Comparison of ENCODE assay signal across 26 cellular contexts in genomic region chr2:207082619-207083018, GRCh38.
DNase-seq lines count a peak whose midpoint lies in the region; ATAC-seq and TF ChIP-seq lines count a peak whose summit lies in the region.
"Had no signal": no experiment of that assay in that cellular context is flagged by ENCODE, and none has a peak within 500 bp of the region (broad histone marks: within the 10 kb centered on the region; RNA-seq: fewer than 3 reads in every experiment).

No MANE protein-coding gene starts in this region.

- H3K56ac ChIP-seq in mesendoderm (ENCODE audit: low read length): no peak overlapping the region

- H3K79me2 ChIP-seq in mesendoderm (ENCODE audit: control insufficient read depth, insufficient read depth, low read length): peaks cover 2% of the 10 kb centered on the region

- no peak overlapping the region for H3K4me3 Mint-ChIP-seq in natural killer cell
- H3K4me3 Mint-ChIP-seq: activated CD4-positive, alpha-beta T cell treated with anti-CD3 and anti-CD28 coated beads, Interleukin-2, amount 10 ng/mL, durations not matched to agents 7 days and 5 days; activated naive CD4-positive, alpha-beta T cell treated with anti-CD3 and anti-CD28 coated beads, Interleukin-2, amount 10 ng/mL, durations not matched to agents 7 days and 5 days; T-helper 2 cell treated with Interferon-gamma antibody and Interleukin-4, amounts not matched to agents 5 μg/mL and 100 μg/mL, for 36 hours had no signal

- no peaks in the 10 kb centered on the region for H3K4me1 Mint-ChIP-seq in natural killer cell

- H3K36me3 ChIP-seq in mesendoderm (ENCODE audit: control insufficient read depth, insufficient read depth, low read length): peaks cover 2% of the 10 kb centered on the region

- peak; percentile 24 for DNase-seq in HuH-7 (ENCODE audit: low spot score)
- DNase-seq in astrocyte of the spinal cord (ENCODE audit: low read depth, low spot score): peak; percentile 55
- no peak for DNase-seq in left lobe of liver (ENCODE audit: low spot score)
- DNase-seq in smooth muscle cell of the brain vasculature (ENCODE audit: low read depth, low spot score): peak; percentile 15
- no peak for DNase-seq in mesendoderm
- DNase-seq in kidney glomerular epithelial cell (lab: John Stamatoyannopoulos, UW): no peak
- no peak for DNase-seq in natural killer cell
- DNase-seq in NCI-H146 treated with DMSO at 0.1 percent for 48 hours (lab: John Stamatoyannopoulos, UW; ENCODE audit: unreplicated experiment): no peak
- DNase-seq: activated CD4-positive, alpha-beta T cell treated with anti-CD3 and anti-CD28 coated beads, Interleukin-2, amount 10 ng/mL, durations not matched to agents 7 days and 5 days; activated naive CD4-positive, alpha-beta T cell treated with anti-CD3 and anti-CD28 coated beads, Interleukin-2, amount 10 ng/mL, durations not matched to agents 7 days and 5 days; aorta; Calu3; central memory CD4-positive, alpha-beta T cell; erythroblast; foreskin fibroblast; hypothalamus; NCI-H1048; NCI-H187 treated with DMSO at 0.1 percent for 48 hours; NCI-H2227 treated with DMSO at 0.1 percent for 48 hours; NCI-H748 treated with DMSO at 0.1 percent for 48 hours; small intestine had no signal

- no peak for TF ChIP-seq CTCF in astrocyte of the spinal cord (IDR thresholded peaks at IDR 0.05; ENCODE audit: low read depth, low read length)
- no peak for TF ChIP-seq CTCF in natural killer cell (IDR thresholded peaks at IDR 0.05)

- H3K27ac ChIP-seq in mesendoderm (ENCODE audit: low read depth, low read length): no peak overlapping the region
- H3K27ac ChIP-seq: C4-2B, RWPE1, thoracic aorta had no signal

- no peak overlapping the region for H3K4me2 ChIP-seq in mesendoderm (ENCODE audit: low read length)

- no peak overlapping the region for H2BK5ac ChIP-seq in mesendoderm (ENCODE audit: low read length)

- no peak overlapping the region for H3K23ac ChIP-seq in mesendoderm (ENCODE audit: low read length)

- H3K4ac ChIP-seq in mesendoderm (ENCODE audit: low read depth, low read length): no peak overlapping the region

- no peak overlapping the region for H2BK120ac ChIP-seq in mesendoderm (ENCODE audit: low read depth, low read length)

- peak; percentile 42 for ATAC-seq in left lobe of liver
- no peak for ATAC-seq in natural killer cell

- H4K5ac ChIP-seq in mesendoderm (ENCODE audit: low read length): no peak overlapping the region

- intact Hi-C loops in natural killer cell (cut with micrococcal nuclease): no loop called here

- H3K18ac ChIP-seq in mesendoderm (ENCODE audit: low read length): no peak overlapping the region

- no peak overlapping the region for H2BK15ac ChIP-seq in mesendoderm (replicated peaks; ENCODE audit: low read depth)

- H3K36me3 Mint-ChIP-seq in natural killer cell: no peaks in the 10 kb centered on the region

- no peaks in the 10 kb centered on the region for H3K9me3 Mint-ChIP-seq in natural killer cell
- H3K9me3 Mint-ChIP-seq: activated CD4-positive, alpha-beta T cell treated with anti-CD3 and anti-CD28 coated beads, Interleukin-2, amount 10 ng/mL, durations not matched to agents 7 days and 5 days; activated naive CD4-positive, alpha-beta T cell treated with anti-CD3 and anti-CD28 coated beads, Interleukin-2, amount 10 ng/mL, durations not matched to agents 7 days and 5 days; T-helper 2 cell treated with Interferon-gamma antibody and Interleukin-4, amounts not matched to agents 5 μg/mL and 100 μg/mL, for 36 hours had no signal

- no peak overlapping the region for H2AK5ac ChIP-seq in mesendoderm (ENCODE audit: low read length)

- H3K9ac ChIP-seq in mesendoderm (ENCODE audit: low read length): no peak overlapping the region

- peaks cover 7% of the 10 kb centered on the region for H3K79me1 ChIP-seq in mesendoderm (ENCODE audit: low read length)

- no peak overlapping the region for H3K4me3 ChIP-seq in astrocyte of the spinal cord (ENCODE audit: low read depth, low read length)
- no peak overlapping the region for H3K4me3 ChIP-seq in mesendoderm (ENCODE audit: low read length)
- H3K4me3 ChIP-seq: lung, thoracic aorta had no signal

- H3K27ac Mint-ChIP-seq in natural killer cell: no peak overlapping the region
- H3K27ac Mint-ChIP-seq: activated CD4-positive, alpha-beta T cell treated with anti-CD3 and anti-CD28 coated beads, Interleukin-2, amount 10 ng/mL, durations not matched to agents 7 days and 5 days; activated naive CD4-positive, alpha-beta T cell treated with anti-CD3 and anti-CD28 coated beads, Interleukin-2, amount 10 ng/mL, durations not matched to agents 7 days and 5 days; T-helper 2 cell treated with Interferon-gamma antibody and Interleukin-4, amounts not matched to agents 5 μg/mL and 100 μg/mL, for 36 hours had no signal

- in situ Hi-C loops in astrocyte of the spinal cord (cut with HindIII; ENCODE audit: low sequenced_read_pairs): no loop called here

- H3K27me3 Mint-ChIP-seq in natural killer cell (ENCODE audit: low read depth in 2 of 2): no peaks in the 10 kb centered on the region
- H3K27me3 Mint-ChIP-seq: activated CD4-positive, alpha-beta T cell treated with anti-CD3 and anti-CD28 coated beads, Interleukin-2, amount 10 ng/mL, durations not matched to agents 7 days and 5 days; activated naive CD4-positive, alpha-beta T cell treated with anti-CD3 and anti-CD28 coated beads, Interleukin-2, amount 10 ng/mL, durations not matched to agents 7 days and 5 days had no signal

- WGBS in mesendoderm (ENCODE audit: extremely low coverage, insufficient coverage, low lambda C conversion rate): no CpG with 5 or more reads among the region's 4 CpGs

- no peak overlapping the region for H4K8ac ChIP-seq in mesendoderm (ENCODE audit: low read depth, low read length)

- H3K4me1 ChIP-seq in mesendoderm (ENCODE audit: control insufficient read depth, low read depth, low read length): peaks cover under 1% of the 10 kb centered on the region

- H3K27me3 ChIP-seq in mesendoderm (ENCODE audit: insufficient read depth, low read length, poor library complexity): no peaks in the 10 kb centered on the region

Comparison
In these comparisons a context has a peak if more than half of its experiments do, and no peak if none do; other contexts are left out.
1. DNase-seq: peak in HuH-7 (single experiment), astrocyte of the spinal cord (single experiment) and smooth muscle cell of the brain vasculature (single experiment); none in left lobe of liver (single experiment), mesendoderm (single experiment), kidney glomerular epithelial cell (single experiment), natural killer cell (single experiment) and NCI-H146 treated with DMSO at 0.1 percent for 48 hours (single experiment).